34 cellular contexts compared by ENCODE assay signal in genomic region chr18:40904295-40904694, GRCh38.
DNase-seq lines count a peak whose midpoint lies in the region; ATAC-seq, FAIRE-seq and TF ChIP-seq lines count a peak whose summit lies in the region.
"Had no signal": no experiment of that assay in that cellular context is flagged by ENCODE, and none has a peak within 500 bp of the region (broad histone marks: within the 10 kb centered on the region; RNA-seq: fewer than 3 reads in every experiment).

No MANE protein-coding gene starts in this region.

- no TSS peak for BruUV-seq in IMR-90 (replicated peaks; lab: Mats Ljungman, UMichigan)

- intact Hi-C loops in IMR-90 (cut with micrococcal nuclease), result no loop called here

- CTCF ChIA-PET in IMR-90 (lab: Yijun Ruan, JAX), result interaction anchor here (0.9 kb wide), 1 partner anchor 34 kb away, joined by 4 read pairs; no protein-coding TSS in a partner anchor

- no peak overlapping the region for H3K56ac ChIP-seq in IMR-90 (ENCODE audit: extremely low read depth, insufficient read depth, low read length)

- no peak for TF ChIP-seq RAD21 in IMR-90 (IDR thresholded peaks at IDR 0.05; ENCODE audit: low read length)

- H3K27me3 ChIP-seq in IMR-90 (ENCODE audit: control insufficient read depth, insufficient read depth, low read length), result no peaks in the 10 kb centered on the region
- H3K27me3 ChIP-seq in keratinocyte (ENCODE audit: control insufficient read depth, extremely low read depth, insufficient read depth, low read length), result no peaks in the 10 kb centered on the region
- H3K27me3 ChIP-seq: cardiac muscle cell, colonic mucosa, suprapubic skin, upper lobe of right lung had no signal

- H3K4me2 ChIP-seq in IMR-90 (ENCODE audit: low read depth, low read length) (no peak overlapping the region), keratinocyte (ENCODE audit: control insufficient read depth, extremely low read depth, insufficient read depth, low read depth, low read length) (peak overlapping the region; percentile 18)
- H3K4me2 ChIP-seq: A549 had no signal

- H3K14ac ChIP-seq in IMR-90 (replicated peaks; ENCODE audit: low read depth, low read length), result 0 out of 2 replicates have a peak overlapping the region, but pooled peaks have one; percentile 6

- H3K36me3 ChIP-seq in IMR-90 (ENCODE audit: control insufficient read depth, insufficient read depth, low read length) (no peaks in the 10 kb centered on the region), keratinocyte (ENCODE audit: control insufficient read depth in 2 of 2, extremely low read depth in 1 of 2, insufficient read depth in 2 of 2, low read length in 2 of 2) (no peaks in the 10 kb centered on the region)
- H3K36me3 ChIP-seq: cardiac muscle cell, colonic mucosa, suprapubic skin, upper lobe of right lung had no signal

- WGBS in IMR-90 (ENCODE audit: extremely low coverage in 2 of 2, insufficient read length in 1 of 2), 2 experiments, result no CpG with 5 or more reads among the region's 1 CpG

- H2AFZ ChIP-seq in IMR-90 (replicated peaks; ENCODE audit: low read length, poor library complexity) (no peak overlapping the region), keratinocyte (ENCODE audit: control insufficient read depth, low read length) (peak overlapping the region; percentile 33)

- H3K9ac ChIP-seq in IMR-90 (ENCODE audit: low read depth, low read length) (no peak overlapping the region), keratinocyte (ENCODE audit: control insufficient read depth, extremely low read depth, insufficient read depth, low read length) (no peak overlapping the region)

- peak overlapping the region; percentile 33; the same call in 1 of the 2 replicates for H2BK20ac ChIP-seq in IMR-90 (ENCODE audit: low read depth, low read length)

- ATAC-seq in IMR-90 (ENCODE audit: low read depth), result no peak
- peak; percentile 74 for ATAC-seq in SK-N-SH treated with all-trans-retinoic acid at 6 μM for 48 hours
- ATAC-seq in omental fat pad (ENCODE audit: low FRiP score), result no peak
- ATAC-seq: A549; activated naive CD4-positive, alpha-beta T cell treated with anti-CD3 and anti-CD28 coated beads, Interleukin-2, amount 50 U/mL, for 72 hours; GM12878; left colon; natural killer cell treated with Interleukin-12 subunit alpha and Interleukin-12 subunit beta and Interleukin-15 and Interleukin-18, amount 100 ng/mL, for 72 hours; Panc1; upper lobe of right lung had no signal

- no peak overlapping the region; the same call in 1 of the 2 replicates for H2AK5ac ChIP-seq in IMR-90 (ENCODE audit: low read depth, low read length)

- POLR2A ChIA-PET in IMR-90 (lab: Charles Lee; ENCODE audit: unreplicated experiment), result no interaction called here

- H3K9me3 ChIP-seq in IMR-90 (ENCODE audit: control insufficient read depth, insufficient read depth, low read length) (no peaks in the 10 kb centered on the region), keratinocyte (ENCODE audit: control insufficient read depth, low read depth, low read length) (no peaks in the 10 kb centered on the region)
- H3K9me3 ChIP-seq: A549, colonic mucosa, suprapubic skin, upper lobe of right lung had no signal

- no peaks in the 10 kb centered on the region for H3K79me2 ChIP-seq in keratinocyte (ENCODE audit: control insufficient read depth, insufficient read depth, low read length)

- no peak overlapping the region for H3K18ac ChIP-seq in IMR-90 (ENCODE audit: low read depth, low read length)

- peak; percentile 48 for FAIRE-seq in keratinocyte (lab: Jason Lieb, UNC)
- FAIRE-seq: A549, GM12878, small intestine had no signal

- no peak for TF ChIP-seq POLR2A in IMR-90 (IDR thresholded peaks at IDR 0.05; ENCODE audit: low read depth, low read length)

- no peak overlapping the region for H3K23ac ChIP-seq in IMR-90 (ENCODE audit: low read depth, low read length)

- peak overlapping the region in 1 of 2 experiments; percentile 22; a peak in 1 of 4 replicates for H4K8ac ChIP-seq in IMR-90 (ENCODE audit: low read depth in 2 of 2, low read length in 2 of 2)

- H3K9me1 ChIP-seq in IMR-90 (ENCODE audit: insufficient read depth, low read length) (no peaks in the 10 kb centered on the region), keratinocyte (ENCODE audit: control insufficient read depth, extremely low read depth, insufficient read depth, low read length) (no peaks in the 10 kb centered on the region)

- DNase-seq in A172 (ENCODE audit: low spot score) (peak; percentile 23), IMR-90 (peak; percentile 4), keratinocyte (ENCODE audit: low read depth, low spot score) (no peak), H4 (ENCODE audit: low spot score) (no peak), T1000 (lab: John Stamatoyannopoulos, UW) (no peak), omental fat pad (ENCODE audit: low spot score) (no peak)
- no peak for DNase-seq in activated effector memory CD4-positive, alpha-beta T cell treated with Interleukin-2 at 50 U/mL for 16 hours
- DNase-seq: activated CD4-positive, alpha-beta T cell treated with anti-CD3 and anti-CD28 coated beads for 48 hours; AML-193; CD4-positive, alpha-beta T cell; colonic mucosa; effector CD4-positive, alpha-beta T cell; EL; hypothalamus; immature natural killer cell; left colon; NCI-H1048; NCI-H1930; NCI-H526; NK-92 treated with Interleukin-12 subunit alpha and Interleukin-12 subunit beta, amount 100 ng/mL, for 24 hours; SHP77; small intestine; stimulated activated naive CD4-positive, alpha-beta T cell; SW 1271; upper lobe of right lung had no signal

- in situ Hi-C loops in IMR-90 (cut with MboI; ENCODE audit: low sequenced_read_pairs), result no loop called here

- H4K5ac ChIP-seq in IMR-90 (ENCODE audit: low read depth, low read length), result peak overlapping the region; percentile 26; the same call in 1 of the 2 replicates

- no peak overlapping the region for H2BK5ac ChIP-seq in IMR-90 (ENCODE audit: low read depth, low read length, poor library complexity, severe bottlenecking)

- H3K27ac ChIP-seq in IMR-90 (ENCODE audit: insufficient read depth, low read length) (no peak overlapping the region), keratinocyte (ENCODE audit: control insufficient read depth, insufficient read depth, low read length) (no peak overlapping the region)
- H3K27ac ChIP-seq: A549, cardiac muscle cell, colonic mucosa, suprapubic skin, upper lobe of right lung, VCaP had no signal

- H4K20me1 ChIP-seq in IMR-90 (ENCODE audit: insufficient read depth, low read length) (no peaks in the 10 kb centered on the region), keratinocyte (ENCODE audit: control insufficient read depth, extremely low read depth, insufficient read depth, low read length) (no peaks in the 10 kb centered on the region)

- H2BK120ac ChIP-seq in IMR-90 (ENCODE audit: low read depth, low read length), result peak overlapping the region; percentile 46; the same call in 1 of the 2 replicates

- peak overlapping the region; percentile 32; the same call in 1 of the 3 replicates for H2BK15ac ChIP-seq in IMR-90 (ENCODE audit: low read depth, low read length)

- dilution Hi-C loops in IMR-90 (cut with HindIII; ENCODE audit: low sequenced_read_pairs, unreplicated experiment) (no loop called here), keratinocyte (cut with MboI; ENCODE audit: extremely low pct_ligation_motif_present, low sequenced_read_pairs) (no loop called here)

- TF ChIP-seq CTCF in IMR-90 (conservative IDR thresholded peaks at IDR 0.05; ENCODE audit: low read depth, low read length) (no peak), keratinocyte (optimal IDR thresholded peaks at IDR 0.05 in 1 of 3, IDR thresholded peaks at IDR 0.05 in 1 of 3, conservative IDR thresholded peaks at IDR 0.05 in 1 of 3; ENCODE audit: extremely low read depth in 1 of 3, insufficient read depth in 2 of 3, low read length in 3 of 3) (no peak), omental fat pad (IDR thresholded peaks at IDR 0.05) (no peak)

- no peak overlapping the region for H3K4me3 ChIP-seq in IMR-90 (ENCODE audit: insufficient read depth, low read depth, low read length)
- no peak overlapping the region for H3K4me3 ChIP-seq in keratinocyte (ENCODE audit: control insufficient read depth in 2 of 3, extremely low read depth in 1 of 3, insufficient read depth in 2 of 3, low read depth in 1 of 3, low read length in 3 of 3)
- H3K4me3 ChIP-seq: A549, cardiac muscle cell, colonic mucosa, GM12878, suprapubic skin, upper lobe of right lung had no signal

- no peaks in the 10 kb centered on the region; the same call in 1 of the 2 replicates for H3K4me1 ChIP-seq in IMR-90 (ENCODE audit: control insufficient read depth, insufficient read depth, low read length)
- no peaks in the 10 kb centered on the region for H3K4me1 ChIP-seq in keratinocyte (ENCODE audit: control insufficient read depth, extremely low read depth, insufficient read depth, low read length)
- H3K4me1 ChIP-seq: A549, colonic mucosa, suprapubic skin, upper lobe of right lung had no signal

- H4K91ac ChIP-seq in IMR-90 (ENCODE audit: insufficient read depth, low read depth, low read length), result no peak overlapping the region; the same call in 1 of the 2 replicates

- no peaks in the 10 kb centered on the region for H3K79me1 ChIP-seq in IMR-90 (ENCODE audit: low read depth in 1 of 2, low read length in 2 of 2)

- no peak overlapping the region for H3K4ac ChIP-seq in IMR-90 (ENCODE audit: low read depth, low read length)

- H2AK9ac ChIP-seq in IMR-90 (replicated peaks; ENCODE audit: low read depth, low read length, poor library complexity), result no peak overlapping the region

TF ChIP-seq in IMR-90, 13 proteins besides CTCF, POLR2A, EP300 and RAD21 (continues in another document):
- TF ChIP-seq, protein P1, sequence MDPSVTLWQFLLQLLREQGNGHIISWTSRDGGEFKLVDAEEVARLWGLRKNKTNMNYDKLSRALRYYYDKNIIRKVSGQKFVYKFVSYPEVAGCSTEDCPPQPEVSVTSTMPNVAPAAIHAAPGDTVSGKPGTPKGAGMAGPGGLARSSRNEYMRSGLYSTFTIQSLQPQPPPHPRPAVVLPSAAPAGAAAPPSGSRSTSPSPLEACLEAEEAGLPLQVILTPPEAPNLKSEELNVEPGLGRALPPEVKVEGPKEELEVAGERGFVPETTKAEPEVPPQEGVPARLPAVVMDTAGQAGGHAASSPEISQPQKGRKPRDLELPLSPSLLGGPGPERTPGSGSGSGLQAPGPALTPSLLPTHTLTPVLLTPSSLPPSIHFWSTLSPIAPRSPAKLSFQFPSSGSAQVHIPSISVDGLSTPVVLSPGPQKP (IDR thresholded peaks at IDR 0.05; ENCODE audit: borderline replicate concordance, low read depth, low read length), result no peak
- no peak for TF ChIP-seq RCOR1 (IDR thresholded peaks at IDR 0.05; ENCODE audit: insufficient replicate concordance, low read length)

Comparison
In these comparisons a context has a peak if more than half of its experiments do, and no peak if none do; other contexts are left out.
1. DNase-seq: peak in A172 (single experiment) and IMR-90 (single experiment); none in keratinocyte (single experiment), H4 (single experiment), T1000 (single experiment), omental fat pad (single experiment) and activated effector memory CD4-positive, alpha-beta T cell treated with Interleukin-2 at 50 U/mL for 16 hours (single experiment).